Comparison of ENCODE assay signal across 8 cellular contexts in genomic region chr15:80058851-80059785, GRCh38. TPM values are rescaled to one million over a fixed set of nuclear protein-coding genes. Genes with fewer than 3 reads are reported as not detected.
DNase-seq lines count a peak whose midpoint lies in the region; ATAC-seq and TF ChIP-seq lines count a peak whose summit lies in the region.

TSS of gene ZFAND6 (plus strand) at chr15:80059676. CDS start at chr15:80120345, 60,669 bp downstream.

- H3K27me3 ChIP-seq in BLaER1: peaks cover 3% of the 10 kb centered on the region; the same call in 1 of the 2 replicates
- H3K27me3 ChIP-seq in colonic mucosa: no peaks in the 10 kb centered on the region

- H3K9ac ChIP-seq in BLaER1 (peak within 1 kb of the TSS; percentile 89), colonic mucosa (ENCODE audit: low read depth in 2 of 2, low read length in 2 of 2) (peak within 1 kb of the TSS; percentile 71 to 86)

- H3K4me1 ChIP-seq in BLaER1: peaks cover 29% of the 10 kb centered on the region
- H3K4me1 ChIP-seq in colonic mucosa: peaks cover 9% of the 10 kb centered on the region

- H3K4me3 ChIP-seq in BLaER1: peak within 1 kb of the TSS; percentile 82
- H3K4me3 ChIP-seq in colonic mucosa: peak within 1 kb of the TSS; percentile 85

- H3K4me2 ChIP-seq in BLaER1: peak within 1 kb of the TSS; percentile 99

- intact Hi-C loops in colonic mucosa (cut with DNase I) (loop anchor here (5.0 to 10.0 kb wide), 2 partner anchors 113 to 164 kb away; partner anchors contain the start of gene MTHFS), left colon (cut with DNase I, micrococcal nuclease) (no loop called here)

- no peaks in the 10 kb centered on the region for H3K9me3 ChIP-seq in BLaER1
- no peaks in the 10 kb centered on the region for H3K9me3 ChIP-seq in colonic mucosa

- peaks cover 42% of the 10 kb centered on the region for H4K20me1 ChIP-seq in BLaER1

- DNase-seq in GM19240 (ENCODE audit: insufficient read length, low spot score) (peak; percentile 75), NCI-H526 (lab: John Stamatoyannopoulos, UW) (peak; percentile 91 to 98), colonic mucosa (peak; percentile 97), left colon (peak; percentile 96 to 98)
- DNase-seq in activated CD4-positive, alpha-beta T cell treated with anti-CD3 and anti-CD28 coated beads for 48 hours: peak; percentile 96
- peak; percentile 91 for DNase-seq in stimulated activated CD4-positive, alpha-beta T cell treated with anti-CD3 and anti-CD28 coated beads, Interleukin-1b, Interleukin-23, amount 100 ng/mL, for 48 hours

- peak within 1 kb of the TSS; percentile 90 for H3K27ac ChIP-seq in BLaER1
- H3K27ac ChIP-seq in colonic mucosa: peak within 1 kb of the TSS; percentile 99

- no peak for TF ChIP-seq CTCF in colonic mucosa (IDR thresholded peaks at IDR 0.05)

- no peaks in the 10 kb centered on the region for H3K36me3 ChIP-seq in BLaER1
- H3K36me3 ChIP-seq in colonic mucosa: no peaks in the 10 kb centered on the region

- ATAC-seq in HG03460 (IDR thresholded peaks at IDR 0.05; ENCODE audit: unreplicated experiment) (peak; percentile 76), left colon (peak; percentile 90)

RNA-seq across cellular contexts. Expression of gene ZFAND6, which starts in this region (rescaled TPM):
- total RNA-seq in colonic mucosa: 10 to 100 TPM; 56.0 to 82.4 TPM
- total RNA-seq in left colon: 10 to 100 TPM; 66.7 to 87.1 TPM

Comparison
In these comparisons a context has a peak if more than half of its experiments do, and no peak if none do; other contexts are left out.
1. Peak in every context shown above with its lines: DNase-seq, ATAC-seq, H3K4me3 ChIP-seq and H3K27ac ChIP-seq.